In the genomic region with DNA sequence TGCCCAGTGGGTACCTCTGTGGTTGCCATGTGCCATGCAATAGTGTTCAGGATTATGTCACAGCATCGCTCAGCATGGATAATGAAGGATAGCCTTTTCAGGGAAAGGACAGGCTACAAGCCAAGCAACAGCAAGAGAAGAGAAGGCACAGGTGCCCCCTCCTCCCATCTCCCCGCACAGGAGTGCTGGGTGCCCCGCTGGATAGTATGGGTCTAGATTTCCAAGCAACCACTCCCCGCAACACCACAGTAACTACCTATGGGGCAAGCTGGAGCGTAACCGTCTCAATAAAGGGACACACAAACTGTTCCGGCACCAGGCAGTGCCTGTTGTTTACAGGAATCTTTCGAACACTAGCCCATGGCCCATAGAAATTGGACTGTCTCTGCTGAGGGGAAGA, we compare ENCODE assay signal across 22 cellular contexts.
"Had no signal": no experiment of that assay in that cellular context is flagged by ENCODE, and none has a peak within 500 bp of the region (broad histone marks: within the 10 kb centered on the region; RNA-seq: fewer than 3 reads in every experiment).

No MANE protein-coding gene starts in this region.

- H3K27me3 Mint-ChIP-seq: progenitor cell of endocrine pancreas had no signal

- H3K27ac ChIP-seq: heart left ventricle, ovary, suprapubic skin, tibial artery had no signal

- H3K36me3 Mint-ChIP-seq: natural killer cell had no signal

- H3K27ac Mint-ChIP-seq: mesothelial cell of epicardium, progenitor cell of endocrine pancreas had no signal

- H3K4me3 Mint-ChIP-seq: mesothelial cell of epicardium, natural killer cell, neural crest cell had no signal

- FAIRE-seq: endometrium, frontal cortex, islet of Langerhans, small intestine had no signal

- ATAC-seq: esophagus mucosa, heart left ventricle, left lobe of liver, natural killer cell, right cardiac atrium had no signal

- H3K4me1 ChIP-seq: suprapubic skin, tibial artery had no signal

- DNase-seq: cortex of kidney; effector memory CD4-positive, alpha-beta T cell; heart left ventricle; hippocampal formation; kidney glomerular epithelial cell; mammary epithelial cell; natural killer cell; ovary; right cardiac atrium; small intestine; stimulated activated CD4-positive, alpha-beta T cell treated with anti-CD3 and anti-CD28 coated beads, Interleukin-12 subunit alpha, Interleukin-12 subunit beta, amount 100 ng/mL, for 4 hours; stimulated activated naive CD4-positive, alpha-beta T cell treated with Interleukin-2 at 50 U/mL for 16 hours; tibial artery had no signal

- H3K36me3 ChIP-seq: ovary, tibial artery had no signal

- H3K9me3 Mint-ChIP-seq: mesothelial cell of epicardium, natural killer cell, neural crest cell had no signal

- H3K27me3 ChIP-seq: heart left ventricle, ovary, suprapubic skin, tibial artery had no signal

- H3K9me3 ChIP-seq: heart left ventricle, ovary, suprapubic skin, tibial artery had no signal

- H3K4me3 ChIP-seq: heart left ventricle, ovary, suprapubic skin, tibial artery had no signal
